ENCODE assay signal across 14 cellular contexts in the genomic region with DNA sequence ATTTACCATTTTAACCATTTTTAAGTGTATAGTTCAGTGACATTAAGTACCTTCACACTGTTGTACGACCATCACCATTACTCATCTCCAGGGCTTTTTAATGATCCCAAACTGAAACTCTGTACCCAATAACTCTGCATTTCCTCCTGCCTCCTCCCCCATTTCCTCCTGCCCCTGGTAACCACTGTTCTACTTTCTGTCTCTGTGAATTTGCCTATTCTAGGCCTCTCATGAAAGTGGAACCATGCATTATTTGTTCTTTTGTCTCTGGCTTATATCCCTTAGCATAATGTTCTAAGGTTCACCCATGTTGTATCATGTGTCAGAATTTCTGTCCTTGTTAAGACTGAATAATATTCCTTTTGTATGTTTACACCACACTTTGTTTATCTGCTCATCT.
A peak's percentile ranks its signal among the peaks of the same experiment; 100 is the strongest.
DNase-seq lines count a peak whose midpoint lies in the region; ATAC-seq and TF ChIP-seq lines count a peak whose summit lies in the region.
"Had no signal": no experiment of that assay in that cellular context is flagged by ENCODE, and none has a peak within 500 bp of the region (broad histone marks: within the 10 kb centered on the region; RNA-seq: fewer than 3 reads in every experiment).

No MANE protein-coding gene starts in this region.

- H3K4me1 ChIP-seq in OCI-LY3 (ENCODE audit: low read length) (peaks cover 18% of the 10 kb centered on the region), A673 (ENCODE audit: insufficient read depth, low read length, poor library complexity, severe bottlenecking) (no peaks in the 10 kb centered on the region)
- H3K4me1 ChIP-seq: Caco-2, gastroesophageal sphincter, SJSA1 had no signal

- no peaks in the 10 kb centered on the region for H3K27me3 ChIP-seq in OCI-LY3 (ENCODE audit: low read depth, low read length)
- H3K27me3 ChIP-seq in A673 (replicated peaks; ENCODE audit: insufficient read depth, low read depth, low read length, poor library complexity), result no peaks in the 10 kb centered on the region
- H3K27me3 ChIP-seq: gastroesophageal sphincter, SJSA1 had no signal

- H4K20me1 ChIP-seq in OCI-LY3 (ENCODE audit: insufficient read depth, low read length), result no peaks in the 10 kb centered on the region

- DNase-seq in GM12865 (ENCODE audit: low read depth) (peak; percentile 54), A673 (ENCODE audit: low spot score) (no peak), NCI-H748 (lab: John Stamatoyannopoulos, UW; ENCODE audit: unreplicated experiment) (no peak), DMS 273 treated with DMSO at 0.1 percent for 48 hours (lab: John Stamatoyannopoulos, UW) (no peak)
- DNase-seq in activated CD4-positive, CD25-positive, alpha-beta regulatory T cell treated with anti-CD3 and anti-CD28 coated beads, Interleukin-2, amount 50 U/mL, for 72 hours, result no peak
- DNase-seq: activated CD8-positive, alpha-beta memory T cell treated with anti-CD3 and anti-CD28 coated beads, Interleukin-2, amount 50 U/mL, for 4 hours; Caco-2; NCI-H146 had no signal

- POLR2A ChIA-PET in A673 (lab: Charles Lee; ENCODE audit: low non-redundant PET), result no interaction called here

- H3K4me2 ChIP-seq in OCI-LY3 (ENCODE audit: low read length), result peak overlapping the region; percentile 37

- CTCF ChIA-PET in A673 (lab: Charles Lee), result no interaction called here

- H3K4me3 ChIP-seq in GM12865 (ENCODE audit: low read depth, low read length) (no peak overlapping the region), OCI-LY3 (ENCODE audit: low read length) (no peak overlapping the region), A673 (ENCODE audit: low read depth, low read length, poor library complexity, severe bottlenecking) (no peak overlapping the region)
- H3K4me3 ChIP-seq: gastroesophageal sphincter, SJSA1, thoracic aorta had no signal

- ATAC-seq in GM19397 (IDR thresholded peaks at IDR 0.05; ENCODE audit: unreplicated experiment), result peak; percentile 86
- peak; percentile 97 for ATAC-seq in HG02938 (IDR thresholded peaks at IDR 0.05; ENCODE audit: unreplicated experiment)
- ATAC-seq: gastroesophageal sphincter had no signal

- no TSS peak for BruUV-seq in A673 (replicated peaks; lab: Mats Ljungman, UMichigan)

- H3K36me3 ChIP-seq in OCI-LY3 (replicated peaks; ENCODE audit: low read depth, low read length), result no peaks in the 10 kb centered on the region
- no peaks in the 10 kb centered on the region for H3K36me3 ChIP-seq in A673 (ENCODE audit: insufficient read depth, low read length, poor library complexity, severe bottlenecking)
- H3K36me3 ChIP-seq: gastroesophageal sphincter, SJSA1, thoracic aorta had no signal

- H3K9me3 ChIP-seq in OCI-LY3 (ENCODE audit: insufficient read depth, low read length), result no peaks in the 10 kb centered on the region
- H3K9me3 ChIP-seq in A673 (ENCODE audit: low read depth, low read length, poor library complexity, severe bottlenecking), result no peaks in the 10 kb centered on the region
- H3K9me3 ChIP-seq: Caco-2, gastroesophageal sphincter, SJSA1, thoracic aorta had no signal

- no peak overlapping the region for H3K9ac ChIP-seq in OCI-LY3 (ENCODE audit: low read length)

- no peak overlapping the region for H2AFZ ChIP-seq in OCI-LY3 (ENCODE audit: low read depth, low read length)

- no peak for TF ChIP-seq CTCF in GM12865 (IDR thresholded peaks at IDR 0.05; ENCODE audit: insufficient read depth, low read depth, low read length, missing control alignments)
- TF ChIP-seq CTCF in OCI-LY3 (IDR thresholded peaks at IDR 0.05; ENCODE audit: low read depth, low read length), result no peak
- TF ChIP-seq CTCF in A673 (conservative IDR thresholded peaks at IDR 0.05; ENCODE audit: low read depth, low read length), result no peak

- no peak overlapping the region for H3K27ac ChIP-seq in OCI-LY3 (ENCODE audit: low read length)
- no peak overlapping the region for H3K27ac ChIP-seq in A673 (ENCODE audit: low read depth, low read length, poor library complexity, severe bottlenecking)
- H3K27ac ChIP-seq: gastroesophageal sphincter, SJSA1 had no signal

- intact Hi-C loops in A673 (cut with micrococcal nuclease; ENCODE audit: unreplicated experiment), result no loop called here

- no peaks in the 10 kb centered on the region for H3K79me2 ChIP-seq in OCI-LY3 (ENCODE audit: low read length)
